ENCODE assay signal across 27 cellular contexts in genomic region chr5:130032807-130033206, GRCh38.
DNase-seq lines count a peak whose midpoint lies in the region; ATAC-seq and TF ChIP-seq lines count a peak whose summit lies in the region.
"Had no signal": no experiment of that assay in that cellular context is flagged by ENCODE, and none has a peak within 500 bp of the region (broad histone marks: within the 10 kb centered on the region; RNA-seq: fewer than 3 reads in every experiment).

No MANE protein-coding gene starts in this region.

- 59 to 81% methylated on average over 3 of the region's 3 CpGs for WGBS in body of pancreas, 2 donors

- ATAC-seq in body of pancreas = no peak
- ATAC-seq in left lobe of liver = peak; percentile 36
- peak; percentile 78 for ATAC-seq in sciatic nerve
- ATAC-seq in GM18907 (IDR thresholded peaks at IDR 0.05; ENCODE audit: unreplicated experiment) = no peak
- ATAC-seq: activated T-cell treated with anti-CD3 and anti-CD28 coated beads, Interleukin-2, amount 50 U/mL, for 72 hours; mucosa of descending colon; PC-3; stimulated activated naive CD8-positive, alpha-beta T cell treated with anti-CD3 and anti-CD28 coated beads, Interleukin-15, amount 100 ng/mL, for 72 hours had no signal

- TF ChIP-seq POLR2A in body of pancreas (IDR thresholded peaks at IDR 0.05) = peak in 1 of 3 donors; percentile 35

- peak in 8 of 14 donors; percentile 3 to 41 (median 28) for DNase-seq in C1 segment of cervical spinal cord (lab: John Stamatoyannopoulos, UW)
- peak in 3 of 4 donors; percentile 11 to 59 (median 12) for DNase-seq in body of pancreas
- DNase-seq in left lobe of liver (ENCODE audit: low spot score) = no peak
- peak; percentile 59 for DNase-seq in sciatic nerve (ENCODE audit: low spot score)
- no peak for DNase-seq in inferior parietal cortex (ENCODE audit: extremely low spot score)
- DNase-seq in NCI-H226 = no peak
- DNase-seq in stimulated activated CD4-positive, alpha-beta T cell treated with anti-CD3 and anti-CD28 coated beads, Interleukin-15, amount 100 ng/mL, for 24 hours = no peak
- DNase-seq: ACHN; activated CD4-positive, alpha-beta T cell treated with anti-CD3 and anti-CD28 coated beads for 48 hours; activated naive CD8-positive, alpha-beta T cell treated with anti-CD3 and anti-CD28 coated beads for 36 hours; activated T-cell treated with anti-CD3 and anti-CD28 coated beads, Interleukin-2, amount 50 U/mL, for 72 hours; colonic mucosa; endodermal cell; esophagus squamous epithelium; GOT3; mucosa of descending colon; NCI-H1048; NCI-H2029; NCI-H446; PC-3; stimulated activated CD4-positive, alpha-beta T cell treated with anti-CD3 and anti-CD28 coated beads, Interleukin-12 subunit alpha, Interleukin-12 subunit beta, amount 100 ng/mL, for 4 hours; stimulated activated naive CD8-positive, alpha-beta T cell treated with anti-CD3 and anti-CD28 coated beads, Interleukin-15, amount 100 ng/mL, for 72 hours; uterus had no signal

- no peaks in the 10 kb centered on the region for H3K36me3 ChIP-seq in body of pancreas (replicated peaks in 1 of 2; ENCODE audit: insufficient read depth in 1 of 2, low read depth in 2 of 2)
- H3K36me3 ChIP-seq: breast epithelium, colonic mucosa, esophagus squamous epithelium, neutrophil, uterus had no signal

- no peak overlapping the region for H3K27ac ChIP-seq in body of pancreas
- H3K27ac ChIP-seq: breast epithelium, C4-2B, colonic mucosa, esophagus squamous epithelium, neutrophil, uterus had no signal

- no peaks in the 10 kb centered on the region for H3K9me3 ChIP-seq in body of pancreas
- H3K9me3 ChIP-seq: breast epithelium, colonic mucosa, esophagus squamous epithelium, mucosa of descending colon, neutrophil, uterus had no signal

- H3K4me3 ChIP-seq in body of pancreas = no peak overlapping the region
- H3K4me3 ChIP-seq: breast epithelium, colonic mucosa, esophagus squamous epithelium, mucosa of descending colon, uterus had no signal

- no peaks in the 10 kb centered on the region for H3K4me1 ChIP-seq in body of pancreas
- H3K4me1 ChIP-seq: breast epithelium, colonic mucosa, esophagus squamous epithelium, uterus had no signal

- intact Hi-C loops in body of pancreas (cut with DNase I) = no loop called here
- intact Hi-C loops in sciatic nerve (cut with DNase I) = no loop called here

- TF ChIP-seq CTCF in body of pancreas (IDR thresholded peaks at IDR 0.05) = no peak

- no peaks in the 10 kb centered on the region for H3K27me3 ChIP-seq in body of pancreas
- H3K27me3 ChIP-seq: breast epithelium, colonic mucosa, esophagus squamous epithelium, neutrophil, uterus had no signal

Comparison
In these comparisons a context has a peak if more than half of its experiments do, and no peak if none do; other contexts are left out.
1. DNase-seq: peak in C1 segment of cervical spinal cord (8 of 14), body of pancreas (3 of 4) and sciatic nerve (single experiment); none in left lobe of liver (single experiment), inferior parietal cortex (single experiment), NCI-H226 (single experiment) and stimulated activated CD4-positive, alpha-beta T cell treated with anti-CD3 and anti-CD28 coated beads, Interleukin-15, amount 100 ng/mL, for 24 hours (single experiment).
2. ATAC-seq: peak in left lobe of liver (single experiment) and sciatic nerve (single experiment); none in body of pancreas (single experiment) and GM18907 (single experiment).